Comparison of ENCODE assay signal across 8 cellular contexts in genomic region chr5:15501057-15501791, GRCh38. TPM values are rescaled to one million over a fixed set of nuclear protein-coding genes. Genes with fewer than 3 reads are reported as not detected.
A peak's percentile ranks its signal among the peaks of the same experiment; 100 is the strongest.
DNase-seq lines count a peak whose midpoint lies in the region; ATAC-seq, FAIRE-seq and TF ChIP-seq lines count a peak whose summit lies in the region.

No MANE protein-coding gene starts in this region.

- peaks cover 17% of the 10 kb centered on the region for H3K27me3 Mint-ChIP-seq in stimulated activated memory B cell treated with anti-CD40 and anti-IgM and Interleukin-4, amounts not matched to agents 10 μg/mL and 1 μg/mL and 100 μg/mL, for 72 hours

- peaks cover 6% of the 10 kb centered on the region for H3K9me3 Mint-ChIP-seq in stimulated activated memory B cell treated with anti-CD40 and anti-IgM and Interleukin-4, amounts not matched to agents 10 μg/mL and 1 μg/mL and 100 μg/mL, for 72 hours

- no peak for ATAC-seq in left colon
- ATAC-seq in GM18909 (IDR thresholded peaks at IDR 0.05; ENCODE audit: poor library complexity, unreplicated experiment): no peak
- no peak for ATAC-seq in stimulated activated memory B cell treated with anti-CD40 and anti-IgM and Interleukin-4, amounts not matched to agents 10 μg/mL and 1 μg/mL and 100 μg/mL, for 72 hours

- H3K36me3 Mint-ChIP-seq in stimulated activated memory B cell treated with anti-CD40 and anti-IgM and Interleukin-4, amounts not matched to agents 10 μg/mL and 1 μg/mL and 100 μg/mL, for 72 hours: no peaks in the 10 kb centered on the region

- no peak for FAIRE-seq in GM19239 (lab: Jason Lieb, UNC)

- no peak overlapping the region for H3K4me3 Mint-ChIP-seq in stimulated activated memory B cell treated with anti-CD40 and anti-IgM and Interleukin-4, amounts not matched to agents 10 μg/mL and 1 μg/mL and 100 μg/mL, for 72 hours

- H3K4me3 ChIP-seq in choroid plexus epithelial cell (ENCODE audit: low read depth, low read length): peak overlapping the region; percentile 86

- intact Hi-C loops in left colon (cut with DNase I, micrococcal nuclease): no loop called here

- peak; percentile 45 for TF ChIP-seq CTCF in choroid plexus epithelial cell (conservative IDR thresholded peaks at IDR 0.05; ENCODE audit: low read depth, low read length)

- no peaks in the 10 kb centered on the region for H3K4me1 Mint-ChIP-seq in stimulated activated memory B cell treated with anti-CD40 and anti-IgM and Interleukin-4, amounts not matched to agents 10 μg/mL and 1 μg/mL and 100 μg/mL, for 72 hours

- DNase-seq in HS-27A (ENCODE audit: low read depth) (peak; percentile 78), choroid plexus epithelial cell (ENCODE audit: low read depth) (peak; percentile 88), left colon (peak; percentile 15 to 34), superior temporal gyrus (ENCODE audit: extremely low spot score) (peak; percentile 75), GM19239 (ENCODE audit: insufficient read length, low spot score) (no peak), NCI-H187 treated with DMSO at 0.1 percent for 48 hours (lab: John Stamatoyannopoulos, UW) (no peak)

- H3K27ac Mint-ChIP-seq in stimulated activated memory B cell treated with anti-CD40 and anti-IgM and Interleukin-4, amounts not matched to agents 10 μg/mL and 1 μg/mL and 100 μg/mL, for 72 hours: no peak overlapping the region

RNA-seq across cellular contexts. Expression of gene FBXL7, which starts 1.2 kb away (rescaled TPM):
- total RNA-seq in left colon: 1 to 10 TPM; 1.6 to 3.6 TPM

Comparison
In these comparisons a context has a peak if more than half of its experiments do, and no peak if none do; other contexts are left out.
1. DNase-seq: peak in HS-27A (single experiment), choroid plexus epithelial cell (single experiment), left colon (2 of 2) and superior temporal gyrus (single experiment); none in GM19239 (single experiment) and NCI-H187 treated with DMSO at 0.1 percent for 48 hours (single experiment).